18 cellular contexts compared by ENCODE assay signal in genomic region chr13:110856941-110857835, GRCh38. TPM values are rescaled to one million over a fixed set of nuclear protein-coding genes. Genes with fewer than 3 reads are reported as not detected.
A peak's percentile ranks its signal among the peaks of the same experiment; 100 is the strongest.
DNase-seq lines count a peak whose midpoint lies in the region; ATAC-seq, FAIRE-seq and TF ChIP-seq lines count a peak whose summit lies in the region.
"Had no signal": no experiment of that assay in that cellular context is flagged by ENCODE, and none has a peak within 500 bp of the region (broad histone marks: within the 10 kb centered on the region; RNA-seq: fewer than 3 reads in every experiment).

No MANE protein-coding gene starts in this region.

- H3K79me2 ChIP-seq in Karpas-422 (ENCODE audit: low read length): no peaks in the 10 kb centered on the region
- H3K79me2 ChIP-seq: hepatocyte, parathyroid adenoma had no signal

- TF ChIP-seq CTCF in body of pancreas (IDR thresholded peaks at IDR 0.05): no peak

- intact Hi-C loops in body of pancreas (cut with DNase I): no loop called here

- no peak for TF ChIP-seq POLR2A in body of pancreas (IDR thresholded peaks at IDR 0.05)

- WGBS in body of pancreas, 2 donors: 85 to 86% methylated on average over 3 of the region's 3 CpGs

- no peak overlapping the region for H2AFZ ChIP-seq in Karpas-422 (ENCODE audit: low read length)
- H2AFZ ChIP-seq: hepatocyte, parathyroid adenoma had no signal

- H3K27ac ChIP-seq in Karpas-422 (ENCODE audit: low read length): no peak overlapping the region
- H3K27ac ChIP-seq in body of pancreas: no peak overlapping the region
- H3K27ac ChIP-seq: hepatocyte, HL-60, parathyroid adenoma, uterus had no signal

- H3K27me3 ChIP-seq in Karpas-422 (ENCODE audit: low read length) (no peaks in the 10 kb centered on the region), body of pancreas (no peaks in the 10 kb centered on the region)
- H3K27me3 ChIP-seq: hepatocyte, uterus had no signal

- DNase-seq in GM18507 (ENCODE audit: extremely low spot score, insufficient read length, low read depth): no peak
- peak; percentile 37 for DNase-seq in Jurkat, Clone E6-1 (ENCODE audit: low read depth, low spot score)
- peak; percentile 71 to 77 (median 73) for DNase-seq in immature natural killer cell
- no peak for DNase-seq in Karpas-422
- no peak for DNase-seq in NK-92 (lab: John Stamatoyannopoulos, UW; ENCODE audit: unreplicated experiment)
- DNase-seq in epidermal melanocyte (ENCODE audit: insufficient read length, low spot score): no peak
- DNase-seq in body of pancreas: no peak
- DNase-seq: activated gamma-delta T cell treated with Interleukin-2 at 50 U/mL for 16 hours; GOT3; NCI-H146; NCI-H446; stimulated activated naive CD4-positive, alpha-beta T cell treated with Interleukin-2 at 50 U/mL for 16 hours; uterus had no signal

- H3K9me2 ChIP-seq in Karpas-422 (replicated peaks; ENCODE audit: insufficient read depth, low read length): no peaks in the 10 kb centered on the region

- H3K36me3 Mint-ChIP-seq in immature natural killer cell: no peaks in the 10 kb centered on the region
- H3K36me3 Mint-ChIP-seq: brain had no signal

- H3K4me3 ChIP-seq in Jurkat, Clone E6-1 (ENCODE audit: low read length): no peak overlapping the region
- no peak overlapping the region for H3K4me3 ChIP-seq in Karpas-422 (ENCODE audit: low read length)
- no peak overlapping the region for H3K4me3 ChIP-seq in body of pancreas
- H3K4me3 ChIP-seq: hepatocyte, uterus had no signal

- peaks cover 32 to 40% of the 10 kb centered on the region in 2 donors for H3K4me1 Mint-ChIP-seq in immature natural killer cell
- H3K4me1 Mint-ChIP-seq: brain had no signal

- no peaks in the 10 kb centered on the region for H3K4me1 ChIP-seq in Karpas-422 (ENCODE audit: low read length)
- no peaks in the 10 kb centered on the region for H3K4me1 ChIP-seq in body of pancreas
- H3K4me1 ChIP-seq: parathyroid adenoma, uterus had no signal

- peaks cover 2 to 6% (median 5%) of the 10 kb centered on the region in 6 donors for H3K9me3 Mint-ChIP-seq in immature natural killer cell

- H3K36me3 ChIP-seq in Karpas-422 (ENCODE audit: insufficient read depth, low read length) (no peaks in the 10 kb centered on the region), body of pancreas (replicated peaks in 1 of 2; ENCODE audit: insufficient read depth in 1 of 2, low read depth in 2 of 2) (no peaks in the 10 kb centered on the region)
- H3K36me3 ChIP-seq: uterus had no signal

- H3K9ac ChIP-seq in Karpas-422 (ENCODE audit: low read length): no peak overlapping the region
- H3K9ac ChIP-seq: parathyroid adenoma had no signal

- H3K27ac Mint-ChIP-seq in immature natural killer cell: peak overlapping the region; percentile 21 to 87 (median 66)
- H3K27ac Mint-ChIP-seq: brain had no signal

- H3K27me3 Mint-ChIP-seq in immature natural killer cell (ENCODE audit: low read depth in 3 of 3): peaks cover 10 to 13% (median 10%) of the 10 kb centered on the region in 3 donors

- H3K4me2 ChIP-seq in Karpas-422 (ENCODE audit: low read depth, low read length, poor library complexity, severe bottlenecking): no peak overlapping the region
- H3K4me2 ChIP-seq: hepatocyte had no signal

- peak overlapping the region; percentile 47 to 84 (median 67) for H3K4me3 Mint-ChIP-seq in immature natural killer cell
- H3K4me3 Mint-ChIP-seq: brain had no signal

- no peaks in the 10 kb centered on the region for H4K20me1 ChIP-seq in Karpas-422 (ENCODE audit: insufficient read depth, low read depth, low read length)

- FAIRE-seq in GM18507 (lab: Jason Lieb, UNC): peak; percentile 29

- H3K9me3 ChIP-seq in Karpas-422 (ENCODE audit: low read length): no peaks in the 10 kb centered on the region
- H3K9me3 ChIP-seq in body of pancreas: peaks cover 0 to 4% (median 0%) of the 10 kb centered on the region in 3 donors
- H3K9me3 ChIP-seq: uterus had no signal

- ATAC-seq in GM21526 (IDR thresholded peaks at IDR 0.05; ENCODE audit: low FRiP score, unreplicated experiment): peak; percentile 56
- no peak for ATAC-seq in body of pancreas

RNA-seq across cellular contexts. Expression of gene ANKRD10, which starts 57.7 kb away (rescaled TPM):
- 77.4 TPM for polyA plus RNA-seq in Jurkat, Clone E6-1 (2012; ENCODE audit: insufficient read depth, insufficient read length)
- 10 to 100 TPM; 59.5 to 96.9 (median 83.2) TPM for polyA plus RNA-seq in immature natural killer cell
- 107 and 168 TPM in 2 replicates for total RNA-seq in Karpas-422 (2014; rRNA removed; shearing (Covaris generic); ENCODE audit: low replicate concordance)
- total RNA-seq in body of pancreas: 100 to 1,000 TPM; 117 to 124 TPM

Comparison
In these comparisons a context has a peak if more than half of its experiments do, and no peak if none do; other contexts are left out.
1. DNase-seq: peak in Jurkat, Clone E6-1 (single experiment) and immature natural killer cell (3 of 3); none in GM18507 (single experiment), Karpas-422 (single experiment), NK-92 (single experiment), epidermal melanocyte (single experiment) and body of pancreas (0 of 4).